In genomic region chr4:183349673-183350072, GRCh38 we compare ENCODE assay signal across 20 cellular contexts. TPM values are rescaled to one million over a fixed set of nuclear protein-coding genes. Genes with fewer than 3 reads are reported as not detected.
DNase-seq lines count a peak whose midpoint lies in the region; ATAC-seq and TF ChIP-seq lines count a peak whose summit lies in the region.
"Had no signal": no experiment of that assay in that cellular context is flagged by ENCODE, and none has a peak within 500 bp of the region (broad histone marks: within the 10 kb centered on the region; RNA-seq: fewer than 3 reads in every experiment).

No MANE protein-coding gene starts in this region.

- no peak overlapping the region for H3K4me3 ChIP-seq in upper lobe of right lung
- H3K4me3 ChIP-seq: transverse colon had no signal

- intact Hi-C loops in left cardiac atrium (cut with DNase I) (no loop called here), upper lobe of right lung (cut with DNase I) (no loop called here)

- H3K27ac ChIP-seq in upper lobe of right lung, result no peak overlapping the region
- H3K27ac ChIP-seq: brain microvascular endothelial cell, C4-2B, transverse colon had no signal

- no peaks in the 10 kb centered on the region for H3K4me1 ChIP-seq in upper lobe of right lung
- H3K4me1 ChIP-seq: transverse colon had no signal

- DNase-seq in stimulated activated CD4-positive, alpha-beta T cell treated with anti-CD3 and anti-CD28 coated beads, Interleukin-15, amount 100 ng/mL, for 24 hours, result peak; percentile 15
- no peak for DNase-seq in stimulated activated CD4-positive, alpha-beta T cell treated with anti-CD3 and anti-CD28 coated beads, Interleukin-2, amount 100 ng/mL, for 48 hours
- DNase-seq in RPMI7951 (ENCODE audit: low read depth), result peak; percentile 36
- peak; percentile 84 for DNase-seq in fibroblast of gingiva (ENCODE audit: low read depth)
- DNase-seq in ecto neural progenitor cell (ENCODE audit: low spot score), result no peak
- no peak for DNase-seq in GDM1 (lab: John Stamatoyannopoulos, UW)
- DNase-seq in left cardiac atrium, result no peak
- no peak for DNase-seq in upper lobe of right lung
- DNase-seq: effector memory CD4-positive, alpha-beta T cell; glutamatergic neuron; NCI-H1417 treated with DMSO at 0.1 percent for 48 hours; NCI-H510A treated with DMSO at 0.1 percent for 48 hours; T-helper 17 cell; transverse colon had no signal

- H3K9me3 ChIP-seq in upper lobe of right lung, result no peaks in the 10 kb centered on the region
- H3K9me3 ChIP-seq: transverse colon had no signal

- H3K27me3 ChIP-seq in upper lobe of right lung, result no peaks in the 10 kb centered on the region
- H3K27me3 ChIP-seq: brain microvascular endothelial cell, transverse colon had no signal

- ATAC-seq in left cardiac atrium, result no peak
- ATAC-seq in upper lobe of right lung, result no peak
- ATAC-seq: Panc1, T-helper 17 cell had no signal

- TF ChIP-seq CTCF in upper lobe of right lung (IDR thresholded peaks at IDR 0.05), result no peak

- no peaks in the 10 kb centered on the region for H3K36me3 ChIP-seq in upper lobe of right lung
- H3K36me3 ChIP-seq: brain microvascular endothelial cell, transverse colon had no signal

RNA-seq across cellular contexts. Expression of gene CLDN24, which starts 27.4 kb away (rescaled TPM):
- total RNA-seq in RPMI7951 (2014; rRNA removed; shearing (Covaris generic)), result not detected in 2 replicates
- not detected for total RNA-seq in left cardiac atrium
- total RNA-seq in upper lobe of right lung, result not detected
- total RNA-seq: Daoy, kidney epithelial cell, progenitor cell of endocrine pancreas, T-helper 17 cell, transverse colon had no signal

RNA-seq across cellular contexts. Expression of gene CLDN22, which starts 29.6 kb away (rescaled TPM):
- not detected in 2 replicates for total RNA-seq in RPMI7951 (2014; rRNA removed; shearing (Covaris generic))
- total RNA-seq in left cardiac atrium, result not detected
- total RNA-seq in upper lobe of right lung, result not detected
- total RNA-seq: Daoy, kidney epithelial cell, progenitor cell of endocrine pancreas, T-helper 17 cell, transverse colon had no signal

Comparison
In these comparisons a context has a peak if more than half of its experiments do, and no peak if none do; other contexts are left out.
1. DNase-seq: peak in stimulated activated CD4-positive, alpha-beta T cell treated with anti-CD3 and anti-CD28 coated beads, Interleukin-15, amount 100 ng/mL, for 24 hours (single experiment), RPMI7951 (single experiment) and fibroblast of gingiva (single experiment); none in stimulated activated CD4-positive, alpha-beta T cell treated with anti-CD3 and anti-CD28 coated beads, Interleukin-2, amount 100 ng/mL, for 48 hours (0 of 2), ecto neural progenitor cell (single experiment), GDM1 (single experiment), left cardiac atrium (single experiment) and upper lobe of right lung (single experiment).